In the genomic region with DNA sequence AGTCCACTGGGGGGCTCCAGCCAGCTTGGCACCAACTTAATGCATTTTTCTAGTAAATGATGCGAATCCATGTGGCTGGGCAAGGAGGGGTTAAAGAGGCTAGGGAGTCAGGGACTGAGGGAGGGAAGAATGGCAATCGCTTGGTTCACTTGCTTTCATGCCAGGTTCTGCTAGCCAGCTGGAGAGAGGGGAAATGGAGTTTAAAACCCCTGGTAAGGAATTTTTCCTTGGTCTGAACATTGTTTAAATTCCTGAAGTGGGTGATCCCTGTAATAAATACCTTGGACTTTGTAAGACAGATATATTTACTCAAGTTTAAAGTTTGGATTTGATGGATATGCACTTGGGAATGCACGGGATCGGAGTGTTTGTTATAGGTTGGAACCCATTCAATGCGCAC, we compare ENCODE assay signal across 21 cellular contexts. TPM values are rescaled to one million over a fixed set of nuclear protein-coding genes. Genes with fewer than 3 reads are reported as not detected.
DNase-seq lines count a peak whose midpoint lies in the region; ATAC-seq and TF ChIP-seq lines count a peak whose summit lies in the region.
"Had no signal": no experiment of that assay in that cellular context is flagged by ENCODE, and none has a peak within 500 bp of the region (broad histone marks: within the 10 kb centered on the region; RNA-seq: fewer than 3 reads in every experiment).

No MANE protein-coding gene starts in this region.

- no peaks in the 10 kb centered on the region for H3K9me3 Mint-ChIP-seq in T-cell

- no peaks in the 10 kb centered on the region for H3K4me1 Mint-ChIP-seq in T-cell
- H3K4me1 Mint-ChIP-seq: activated CD8-positive, alpha-beta memory T cell treated with anti-CD3 and anti-CD28 coated beads, Interleukin-2, amount 10 ng/mL, durations not matched to agents 7 days and 5 days had no signal

- no peak overlapping the region for H3K4me3 Mint-ChIP-seq in T-cell
- H3K4me3 Mint-ChIP-seq: activated CD8-positive, alpha-beta memory T cell treated with anti-CD3 and anti-CD28 coated beads, Interleukin-2, amount 10 ng/mL, durations not matched to agents 7 days and 5 days had no signal

- TF ChIP-seq CTCF in fibroblast of pulmonary artery (IDR thresholded peaks at IDR 0.05; ENCODE audit: low read length, missing control alignments) (no peak), retinal pigment epithelial cell (conservative IDR thresholded peaks at IDR 0.05; ENCODE audit: low read depth, low read length) (no peak)

- H3K36me3 ChIP-seq in MG63: no peaks in the 10 kb centered on the region
- H3K36me3 ChIP-seq: BLaER1 treated with 17β-estradiol and CSF1 and Interleukin-3, amounts not matched to agents 10 nM and 100 nM had no signal

- POLR2A ChIA-PET in T-cell (lab: Charles Lee): no interaction called here

- peaks cover 2 to 5% of the 10 kb centered on the region in 2 donors for H3K27me3 Mint-ChIP-seq in T-cell
- H3K27me3 Mint-ChIP-seq: activated CD8-positive, alpha-beta memory T cell treated with anti-CD3 and anti-CD28 coated beads, Interleukin-2, amount 10 ng/mL, durations not matched to agents 7 days and 5 days had no signal

- no peak for ATAC-seq in T-cell (replicated peaks in 1 of 4)
- ATAC-seq in HG02588 (IDR thresholded peaks at IDR 0.05; ENCODE audit: unreplicated experiment): no peak
- ATAC-seq: activated CD8-positive, alpha-beta memory T cell treated with anti-CD3 and anti-CD28 coated beads, Interleukin-2, amount 10 ng/mL, durations not matched to agents 7 days and 5 days; mucosa of descending colon had no signal

- no peaks in the 10 kb centered on the region for H3K36me3 Mint-ChIP-seq in T-cell
- H3K36me3 Mint-ChIP-seq: activated CD8-positive, alpha-beta memory T cell treated with anti-CD3 and anti-CD28 coated beads, Interleukin-2, amount 10 ng/mL, durations not matched to agents 7 days and 5 days had no signal

- no peaks in the 10 kb centered on the region for H3K9me3 ChIP-seq in MG63
- H3K9me3 ChIP-seq: BLaER1 treated with 17β-estradiol and CSF1 and Interleukin-3, amounts not matched to agents 10 nM and 100 nM; mucosa of descending colon; testis had no signal

- no peaks in the 10 kb centered on the region for H3K27me3 ChIP-seq in MG63
- H3K27me3 ChIP-seq: BLaER1 treated with 17β-estradiol and CSF1 and Interleukin-3, amounts not matched to agents 10 nM and 100 nM; testis had no signal

- peak; percentile 2 for DNase-seq in ELF-1 (ENCODE audit: low read depth, low spot score)
- peak; percentile 84 for DNase-seq in MG63
- DNase-seq in fibroblast of pulmonary artery (ENCODE audit: low read depth): peak; percentile 12
- DNase-seq in retinal pigment epithelial cell (ENCODE audit: low read depth): peak; percentile 46
- no peak for DNase-seq in T-cell
- DNase-seq in activated T-cell treated with anti-CD3 and anti-CD28 coated beads for 4 hours: no peak
- no peak for DNase-seq in NCI-H1048 (lab: John Stamatoyannopoulos, UW)
- DNase-seq: activated CD4-positive, CD25-positive, alpha-beta regulatory T cell treated with anti-CD3 and anti-CD28 coated beads, Interleukin-2, amount 50 U/mL, for 72 hours; activated CD8-positive, alpha-beta memory T cell treated with anti-CD3 and anti-CD28 coated beads, Interleukin-2, amount 10 ng/mL, durations not matched to agents 7 days and 5 days; activated gamma-delta T cell treated with Interleukin-2 at 50 U/mL for 16 hours; foreskin fibroblast; H7; mucosa of descending colon; NCI-H446; occipital lobe; SIG-M5; small intestine; testis had no signal

- H3K4me3 ChIP-seq in MG63 (no peak overlapping the region), fibroblast of pulmonary artery (replicated peaks; ENCODE audit: low read depth, low read length) (no peak overlapping the region), retinal pigment epithelial cell (ENCODE audit: low read length) (no peak overlapping the region)
- H3K4me3 ChIP-seq: BLaER1 treated with 17β-estradiol and CSF1 and Interleukin-3, amounts not matched to agents 10 nM and 100 nM; mucosa of descending colon; testis had no signal

- H3K27ac Mint-ChIP-seq in T-cell: no peak overlapping the region
- H3K27ac Mint-ChIP-seq: activated CD8-positive, alpha-beta memory T cell treated with anti-CD3 and anti-CD28 coated beads, Interleukin-2, amount 10 ng/mL, durations not matched to agents 7 days and 5 days had no signal

- CTCF ChIA-PET in T-cell (lab: Charles Lee): no interaction called here

RNA-seq across cellular contexts. Expression of a gene that starts 22.8 kb away (rescaled TPM):
- 6.0 and 7.0 TPM in 2 replicates for total RNA-seq in MG63 (2014; rRNA removed; shearing (Covaris generic); ENCODE audit: low replicate concordance)
- total RNA-seq in T-cell: not detected
- total RNA-seq: activated CD8-positive, alpha-beta memory T cell treated with anti-CD3 and anti-CD28 coated beads, Interleukin-2, amount 10 ng/mL, durations not matched to agents 7 days and 5 days; H7; kidney epithelial cell had no signal

Comparison
In these comparisons a context has a peak if more than half of its experiments do, and no peak if none do; other contexts are left out.
1. DNase-seq: peak in ELF-1 (single experiment), MG63 (single experiment), fibroblast of pulmonary artery (single experiment) and retinal pigment epithelial cell (single experiment); none in T-cell (0 of 34), activated T-cell treated with anti-CD3 and anti-CD28 coated beads for 4 hours (single experiment) and NCI-H1048 (single experiment).